ENCODE assay signal across 9 cellular contexts in the genomic region with DNA sequence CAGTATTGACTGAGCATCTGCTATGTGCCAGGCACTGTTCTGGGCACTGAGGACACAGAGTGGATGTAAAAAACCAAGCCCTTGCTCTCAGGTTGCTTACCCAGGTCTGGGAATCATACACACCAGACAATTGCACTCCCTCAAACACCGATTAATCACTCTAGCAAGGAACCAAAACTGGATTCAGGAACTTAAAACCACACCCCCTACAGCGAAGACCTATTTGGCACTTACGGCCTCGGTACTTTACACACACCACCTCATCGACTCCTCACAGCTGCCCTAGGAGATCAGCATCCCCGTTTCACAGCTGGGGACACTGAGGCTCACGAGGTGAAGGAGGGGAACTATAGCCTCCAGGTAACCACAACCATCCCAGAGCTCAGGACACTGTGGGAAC. TPM values are rescaled to one million over a fixed set of nuclear protein-coding genes. Genes with fewer than 3 reads are reported as not detected.
DNase-seq lines count a peak whose midpoint lies in the region; ATAC-seq, FAIRE-seq and TF ChIP-seq lines count a peak whose summit lies in the region.
"Had no signal": no experiment of that assay in that cellular context is flagged by ENCODE, and none has a peak within 500 bp of the region (broad histone marks: within the 10 kb centered on the region; RNA-seq: fewer than 3 reads in every experiment).

No MANE protein-coding gene starts in this region.

- peaks cover 6% of the 10 kb centered on the region for H4K20me1 ChIP-seq in keratinocyte (ENCODE audit: control insufficient read depth, extremely low read depth, insufficient read depth, low read length)

- H3K79me2 ChIP-seq in keratinocyte (ENCODE audit: control insufficient read depth, insufficient read depth, low read length) = peaks cover 41% of the 10 kb centered on the region

- dilution Hi-C loops in keratinocyte (cut with MboI; ENCODE audit: extremely low pct_ligation_motif_present, low sequenced_read_pairs) = no loop called here

- H3K27me3 ChIP-seq in keratinocyte (ENCODE audit: control insufficient read depth, extremely low read depth, insufficient read depth, low read length) (no peaks in the 10 kb centered on the region), stomach smooth muscle (ENCODE audit: control insufficient read depth in 1 of 2, insufficient read depth in 2 of 2, low read length in 2 of 2) (no peaks in the 10 kb centered on the region)

- no peak for TF ChIP-seq CTCF in keratinocyte (optimal IDR thresholded peaks at IDR 0.05 in 1 of 3, IDR thresholded peaks at IDR 0.05 in 1 of 3, conservative IDR thresholded peaks at IDR 0.05 in 1 of 3; ENCODE audit: extremely low read depth in 1 of 3, insufficient read depth in 2 of 3, low read length in 3 of 3)

- peaks cover 4% of the 10 kb centered on the region for H3K9me1 ChIP-seq in keratinocyte (ENCODE audit: control insufficient read depth, extremely low read depth, insufficient read depth, low read length)

- peak overlapping the region; percentile 77 for H3K9ac ChIP-seq in keratinocyte (ENCODE audit: control insufficient read depth, extremely low read depth, insufficient read depth, low read length)
- H3K9ac ChIP-seq in stomach smooth muscle (ENCODE audit: low read length in 2 of 2) = peak overlapping the region; percentile 91 to 95

- no peak for ATAC-seq in GM18861 (IDR thresholded peaks at IDR 0.05; ENCODE audit: unreplicated experiment)
- no peak for ATAC-seq in GM21619 (IDR thresholded peaks at IDR 0.05; ENCODE audit: unreplicated experiment)
- no peak for ATAC-seq in GM19397 (IDR thresholded peaks at IDR 0.05; ENCODE audit: unreplicated experiment)

- DNase-seq in activated CD4-positive, alpha-beta T cell treated with anti-CD3 and anti-CD28 coated beads, Interleukin-2, amount 10 ng/mL, durations not matched to agents 24 days and 14 days = no peak
- no peak for DNase-seq in activated CD4-positive, alpha-beta T cell treated with anti-CD3 and anti-CD28 coated beads for 4 hours
- no peak for DNase-seq in activated naive CD8-positive, alpha-beta T cell treated with anti-CD3 and anti-CD28 coated beads for 36 hours
- no peak for DNase-seq in keratinocyte (ENCODE audit: low read depth, low spot score)
- DNase-seq: AML-193 had no signal

- peak overlapping the region; percentile 92 for H3K4me3 Mint-ChIP-seq in activated CD4-positive, alpha-beta T cell treated with anti-CD3 and anti-CD28 coated beads, Interleukin-2, amount 10 ng/mL, durations not matched to agents 24 days and 14 days
- peak overlapping the region; percentile 99 for H3K4me3 Mint-ChIP-seq in activated naive CD8-positive, alpha-beta T cell treated with anti-CD3 and anti-CD28 coated beads for 36 hours

- peak overlapping the region; percentile 69 for H3K27ac ChIP-seq in keratinocyte (ENCODE audit: control insufficient read depth, insufficient read depth, low read length)
- H3K27ac ChIP-seq in stomach smooth muscle (ENCODE audit: low read length) = no peak overlapping the region

- H3K27ac Mint-ChIP-seq in activated CD4-positive, alpha-beta T cell treated with anti-CD3 and anti-CD28 coated beads, Interleukin-2, amount 10 ng/mL, durations not matched to agents 24 days and 14 days = no peak overlapping the region
- no peak overlapping the region for H3K27ac Mint-ChIP-seq in activated naive CD8-positive, alpha-beta T cell treated with anti-CD3 and anti-CD28 coated beads for 36 hours

- intact Hi-C loops in activated CD4-positive, alpha-beta T cell treated with anti-CD3 and anti-CD28 coated beads, Interleukin-2, amount 10 ng/mL, durations not matched to agents 24 days and 14 days (cut with micrococcal nuclease) = no loop called here

- peak; percentile 39 for FAIRE-seq in keratinocyte (lab: Jason Lieb, UNC)

- peak overlapping the region; percentile 79 to 95 (median 93) for H3K4me3 ChIP-seq in keratinocyte (ENCODE audit: control insufficient read depth in 2 of 3, extremely low read depth in 1 of 3, insufficient read depth in 2 of 3, low read depth in 1 of 3, low read length in 3 of 3)
- H3K4me3 ChIP-seq in stomach smooth muscle (ENCODE audit: low read length in 2 of 2) = peak overlapping the region in 1 of 2 donors; percentile 91

- H3K9me3 ChIP-seq in keratinocyte (ENCODE audit: control insufficient read depth, low read depth, low read length) (no peaks in the 10 kb centered on the region), stomach smooth muscle (ENCODE audit: control insufficient read depth in 2 of 2, low read length in 2 of 2) (no peaks in the 10 kb centered on the region)

- H3K4me1 ChIP-seq in keratinocyte (ENCODE audit: control insufficient read depth, extremely low read depth, insufficient read depth, low read length) (peaks cover 48% of the 10 kb centered on the region), stomach smooth muscle (ENCODE audit: control insufficient read depth, insufficient read depth, low read length) (peaks cover 22% of the 10 kb centered on the region)

- H3K36me3 ChIP-seq in keratinocyte (ENCODE audit: control insufficient read depth in 2 of 2, extremely low read depth in 1 of 2, insufficient read depth in 2 of 2, low read length in 2 of 2) = no peaks in the 10 kb centered on the region
- H3K36me3 ChIP-seq in stomach smooth muscle (ENCODE audit: control insufficient read depth in 2 of 2, insufficient read depth in 2 of 2, low read length in 2 of 2) = no peaks in the 10 kb centered on the region

- peaks cover 32% of the 10 kb centered on the region for H3K4me1 Mint-ChIP-seq in activated CD4-positive, alpha-beta T cell treated with anti-CD3 and anti-CD28 coated beads, Interleukin-2, amount 10 ng/mL, durations not matched to agents 24 days and 14 days
- peaks cover 25% of the 10 kb centered on the region for H3K4me1 Mint-ChIP-seq in activated naive CD8-positive, alpha-beta T cell treated with anti-CD3 and anti-CD28 coated beads for 36 hours

- H3K9me3 Mint-ChIP-seq in activated CD4-positive, alpha-beta T cell treated with anti-CD3 and anti-CD28 coated beads, Interleukin-2, amount 10 ng/mL, durations not matched to agents 24 days and 14 days = no peaks in the 10 kb centered on the region
- H3K9me3 Mint-ChIP-seq in activated naive CD8-positive, alpha-beta T cell treated with anti-CD3 and anti-CD28 coated beads for 36 hours = no peaks in the 10 kb centered on the region

- peak overlapping the region; percentile 98 for H3K4me2 ChIP-seq in keratinocyte (ENCODE audit: control insufficient read depth, extremely low read depth, insufficient read depth, low read depth, low read length)

- peaks cover 14% of the 10 kb centered on the region for H3K27me3 Mint-ChIP-seq in activated CD4-positive, alpha-beta T cell treated with anti-CD3 and anti-CD28 coated beads, Interleukin-2, amount 10 ng/mL, durations not matched to agents 24 days and 14 days
- no peaks in the 10 kb centered on the region for H3K27me3 Mint-ChIP-seq in activated naive CD8-positive, alpha-beta T cell treated with anti-CD3 and anti-CD28 coated beads for 36 hours

- peak overlapping the region; percentile 68 for H2AFZ ChIP-seq in keratinocyte (ENCODE audit: control insufficient read depth, low read length)

- peaks cover 2% of the 10 kb centered on the region for H3K36me3 Mint-ChIP-seq in activated CD4-positive, alpha-beta T cell treated with anti-CD3 and anti-CD28 coated beads, Interleukin-2, amount 10 ng/mL, durations not matched to agents 24 days and 14 days (ENCODE audit: low read depth)
- no peaks in the 10 kb centered on the region for H3K36me3 Mint-ChIP-seq in activated naive CD8-positive, alpha-beta T cell treated with anti-CD3 and anti-CD28 coated beads for 36 hours

RNA-seq across cellular contexts. Expression of gene GLTP, which starts 1.6 kb away (rescaled TPM):
- 27.9 and 28.2 TPM in 2 replicates for total RNA-seq in activated CD4-positive, alpha-beta T cell treated with anti-CD3 and anti-CD28 coated beads, Interleukin-2, amount 10 ng/mL, durations not matched to agents 24 days and 14 days
- 10 to 100 TPM; 31.5 to 32.4 TPM for total RNA-seq in activated naive CD8-positive, alpha-beta T cell treated with anti-CD3 and anti-CD28 coated beads for 36 hours
- polyA plus RNA-seq in keratinocyte = 54.6 to 73.7 TPM (median 66.9 TPM) in 3 replicates
- 423 TPM for polyA plus RNA-seq in keratinocyte (2011; ENCODE audit: low read depth)
- 81.7 and 87.6 TPM in 2 replicates for polyA plus RNA-seq in keratinocyte (2011; cell fraction: cytosol; rRNA removed)
- 41.8 and 43.0 TPM in 2 replicates for polyA plus RNA-seq in keratinocyte (2011; cell fraction: nucleus; rRNA removed)
- polyA plus RNA-seq in keratinocyte (2012; ENCODE audit: low replicate concordance) = 58.9 and 522 TPM in 2 replicates
- 94.5 to 199 TPM (median 154 TPM) in 3 replicates for polyA minus RNA-seq in keratinocyte
- polyA minus RNA-seq in keratinocyte (2011; cell fraction: cytosol; rRNA and poly(A)+ RNA removed) = 149 TPM
- 19.4 and 20.9 TPM in 2 replicates for polyA minus RNA-seq in keratinocyte (2011; cell fraction: nucleus; rRNA and poly(A)+ RNA removed)

RNA-seq across cellular contexts. Expression of gene TCHP, which starts 21.3 kb away (rescaled TPM):
- 30.9 and 34.0 TPM in 2 replicates for total RNA-seq in activated CD4-positive, alpha-beta T cell treated with anti-CD3 and anti-CD28 coated beads, Interleukin-2, amount 10 ng/mL, durations not matched to agents 24 days and 14 days
- total RNA-seq in activated naive CD8-positive, alpha-beta T cell treated with anti-CD3 and anti-CD28 coated beads for 36 hours = 10 to 100 TPM; 22.9 to 24.9 TPM
- polyA plus RNA-seq in keratinocyte = 6.8 to 10.1 TPM (median 9.6 TPM) in 3 replicates
- 24.3 TPM for polyA plus RNA-seq in keratinocyte (2011; ENCODE audit: low read depth)
- 7.0 and 9.5 TPM in 2 replicates for polyA plus RNA-seq in keratinocyte (2011; cell fraction: cytosol; rRNA removed)
- polyA plus RNA-seq in keratinocyte (2011; cell fraction: nucleus; rRNA removed) = 17.2 and 18.2 TPM in 2 replicates
- polyA plus RNA-seq in keratinocyte (2012; ENCODE audit: low replicate concordance) = 13.0 and 13.7 TPM in 2 replicates
- polyA minus RNA-seq in keratinocyte = 2.2 to 5.2 TPM (median 5.2 TPM) in 3 replicates
- polyA minus RNA-seq in keratinocyte (2011; cell fraction: cytosol; rRNA and poly(A)+ RNA removed) = 3.3 TPM
- polyA minus RNA-seq in keratinocyte (2011; cell fraction: nucleus; rRNA and poly(A)+ RNA removed) = 3.3 and 3.5 TPM in 2 replicates

RNA-seq across cellular contexts. Expression of gene TRPV4, which starts 45.6 kb away (rescaled TPM):
- not detected in 2 replicates for total RNA-seq in activated CD4-positive, alpha-beta T cell treated with anti-CD3 and anti-CD28 coated beads, Interleukin-2, amount 10 ng/mL, durations not matched to agents 24 days and 14 days
- not detected for total RNA-seq in activated naive CD8-positive, alpha-beta T cell treated with anti-CD3 and anti-CD28 coated beads for 36 hours
- polyA plus RNA-seq in keratinocyte = 0.46 to 0.76 TPM (median 0.70 TPM) in 3 replicates
- polyA plus RNA-seq in keratinocyte (2011; ENCODE audit: low read depth) = 0.29 TPM
- polyA plus RNA-seq in keratinocyte (2011; cell fraction: cytosol; rRNA removed) = 0.17 and 0.44 TPM in 2 replicates
- 0.59 TPM in 2 replicates for polyA plus RNA-seq in keratinocyte (2011; cell fraction: nucleus; rRNA removed)
- polyA plus RNA-seq in keratinocyte (2012; ENCODE audit: low replicate concordance) = 0.65 and 0.68 TPM in 2 replicates
- polyA minus RNA-seq in keratinocyte = 0.64 to 4.9 TPM (median 0.76 TPM) in 3 replicates
- 0.77 TPM for polyA minus RNA-seq in keratinocyte (2011; cell fraction: cytosol; rRNA and poly(A)+ RNA removed)
- 0.23 and 0.32 TPM in 2 replicates for polyA minus RNA-seq in keratinocyte (2011; cell fraction: nucleus; rRNA and poly(A)+ RNA removed)
